ENCODE assay signal across 1 cellular context in genomic region chr13:19672990-19673389, GRCh38.
TF ChIP-seq lines count a peak whose summit lies in the region.

No MANE protein-coding gene starts in this region.

TF ChIP-seq in HepG2, 621 proteins besides CTCF, POLR2A, EP300 and RAD21 (continued from another document):
- TF ChIP-seq ZNF800 (CRISPR knock-in tag; IDR thresholded peaks at IDR 0.05) (no peak), ZBTB1 (CRISPR knock-in tag; IDR thresholded peaks at IDR 0.05; ENCODE audit: borderline replicate concordance) (no peak), RBAK (CRISPR knock-in tag; IDR thresholded peaks at IDR 0.05) (no peak), SUZ12 (IDR thresholded peaks at IDR 0.05; ENCODE audit: low read depth, low read length) (no peak), ZBTB39 (CRISPR knock-in tag; IDR thresholded peaks at IDR 0.05) (no peak), ZNF44 (CRISPR knock-in tag; IDR thresholded peaks at IDR 0.05) (no peak), CREBL2 (CRISPR knock-in tag; IDR thresholded peaks at IDR 0.05; ENCODE audit: borderline replicate concordance) (no peak), ZNF609 (CRISPR knock-in tag; IDR thresholded peaks at IDR 0.05; ENCODE audit: borderline replicate concordance) (no peak), ATF7 (IDR thresholded peaks at IDR 0.05) (no peak), ATF7 (CRISPR knock-in tag; IDR thresholded peaks at IDR 0.05) (no peak), SKI (IDR thresholded peaks at IDR 0.05; ENCODE audit: partially characterized antibody) (no peak), ZNF343 (CRISPR knock-in tag; IDR thresholded peaks at IDR 0.05) (no peak)
